ENCODE assay signal across 20 cellular contexts in genomic region chr3:154690413-154690812, GRCh38.
DNase-seq lines count a peak whose midpoint lies in the region; ATAC-seq, FAIRE-seq and TF ChIP-seq lines count a peak whose summit lies in the region.
"Had no signal": no experiment of that assay in that cellular context is flagged by ENCODE, and none has a peak within 500 bp of the region (broad histone marks: within the 10 kb centered on the region; RNA-seq: fewer than 3 reads in every experiment).

No MANE protein-coding gene starts in this region.

- H3K4me3 ChIP-seq in breast epithelium = no peak overlapping the region
- H3K4me3 ChIP-seq: thyroid gland had no signal

- no peaks in the 10 kb centered on the region for H3K9me3 ChIP-seq in breast epithelium
- H3K9me3 ChIP-seq: BE2C, thyroid gland had no signal

- no peaks in the 10 kb centered on the region for H3K36me3 ChIP-seq in breast epithelium
- H3K36me3 ChIP-seq: BE2C, thyroid gland had no signal

- no peak overlapping the region for H3K27ac ChIP-seq in breast epithelium
- H3K27ac ChIP-seq: thyroid gland had no signal

- no peaks in the 10 kb centered on the region for H3K4me1 Mint-ChIP-seq in stimulated activated memory B cell treated with anti-CD40 and anti-IgM and Interleukin-4, amounts not matched to agents 10 μg/mL and 1 μg/mL and 100 μg/mL, for 72 hours
- H3K4me1 Mint-ChIP-seq: naive thymus-derived CD8-positive, alpha-beta T cell had no signal

- no peak for TF ChIP-seq POLR2A in H54 (IDR thresholded peaks at IDR 0.05; ENCODE audit: low read depth, low read length)
- TF ChIP-seq POLR2A in breast epithelium (IDR thresholded peaks at IDR 0.05) = no peak

- TF ChIP-seq CTCF in breast epithelium (IDR thresholded peaks at IDR 0.05) = no peak

- H3K4me1 ChIP-seq in breast epithelium = no peaks in the 10 kb centered on the region
- H3K4me1 ChIP-seq: BE2C, thyroid gland had no signal

- no peak overlapping the region for H3K4me3 Mint-ChIP-seq in stimulated activated memory B cell treated with anti-CD40 and anti-IgM and Interleukin-4, amounts not matched to agents 10 μg/mL and 1 μg/mL and 100 μg/mL, for 72 hours
- H3K4me3 Mint-ChIP-seq: naive thymus-derived CD8-positive, alpha-beta T cell had no signal

- FAIRE-seq in H54 (lab: Jason Lieb, UNC) = peak; percentile 20
- FAIRE-seq: bronchial epithelial cell had no signal

- ATAC-seq in GM18868 (IDR thresholded peaks at IDR 0.05; ENCODE audit: unreplicated experiment) = peak; percentile 77
- peak; percentile 56 for ATAC-seq in HG03342 (IDR thresholded peaks at IDR 0.05; ENCODE audit: unreplicated experiment)
- ATAC-seq in stimulated activated memory B cell treated with anti-CD40 and anti-IgM and Interleukin-4, amounts not matched to agents 10 μg/mL and 1 μg/mL and 100 μg/mL, for 72 hours = peak; percentile 48
- ATAC-seq: activated naive CD4-positive, alpha-beta T cell treated with anti-CD3 and anti-CD28 coated beads, Interleukin-2, amount 50 U/mL, for 72 hours; naive thymus-derived CD8-positive, alpha-beta T cell had no signal

- no peak overlapping the region for H3K27ac Mint-ChIP-seq in stimulated activated memory B cell treated with anti-CD40 and anti-IgM and Interleukin-4, amounts not matched to agents 10 μg/mL and 1 μg/mL and 100 μg/mL, for 72 hours
- H3K27ac Mint-ChIP-seq: activated naive CD4-positive, alpha-beta T cell treated with anti-CD3 and anti-CD28 coated beads, Interleukin-2, amount 50 U/mL, for 72 hours; naive thymus-derived CD8-positive, alpha-beta T cell had no signal

- intact Hi-C loops in breast epithelium (cut with DNase I; ENCODE audit: low total_unique reads) = no loop called here

- peaks cover 4% of the 10 kb centered on the region for H3K9me3 Mint-ChIP-seq in stimulated activated memory B cell treated with anti-CD40 and anti-IgM and Interleukin-4, amounts not matched to agents 10 μg/mL and 1 μg/mL and 100 μg/mL, for 72 hours
- H3K9me3 Mint-ChIP-seq: activated naive CD4-positive, alpha-beta T cell treated with anti-CD3 and anti-CD28 coated beads, Interleukin-2, amount 50 U/mL, for 72 hours had no signal

- H3K36me3 Mint-ChIP-seq in stimulated activated memory B cell treated with anti-CD40 and anti-IgM and Interleukin-4, amounts not matched to agents 10 μg/mL and 1 μg/mL and 100 μg/mL, for 72 hours = no peaks in the 10 kb centered on the region
- H3K36me3 Mint-ChIP-seq: activated naive CD4-positive, alpha-beta T cell treated with anti-CD3 and anti-CD28 coated beads, Interleukin-2, amount 50 U/mL, for 72 hours; naive thymus-derived CD8-positive, alpha-beta T cell had no signal

- DNase-seq in H54 (ENCODE audit: insufficient read length, low spot score) (no peak), breast epithelium (ENCODE audit: low spot score in 2 of 2) (no peak), epidermal melanocyte (ENCODE audit: insufficient read length, low spot score) (no peak)
- DNase-seq in activated CD8-positive, alpha-beta memory T cell treated with anti-CD3 and anti-CD28 coated beads, Interleukin-2, amount 50 U/mL, for 4 hours = no peak
- DNase-seq: activated CD4-positive, CD25-positive, alpha-beta regulatory T cell treated with anti-CD3 and anti-CD28 coated beads, Interleukin-2, amount 50 U/mL, for 72 hours; BE2C; erythroblast; glutamatergic neuron; mammary epithelial cell; naive thymus-derived CD8-positive, alpha-beta T cell; NCI-H2029 treated with DMSO at 0.1 percent for 48 hours; NCI-H524; stimulated activated CD4-positive, alpha-beta T cell treated with anti-CD3 and anti-CD28 coated beads, Interleukin-4, amount 100 ng/mL, for 4 hours; T-helper 9 cell; thyroid gland had no signal

- H3K27me3 ChIP-seq in breast epithelium = no peaks in the 10 kb centered on the region
- H3K27me3 ChIP-seq: BE2C, thyroid gland had no signal

- no peaks in the 10 kb centered on the region for H3K27me3 Mint-ChIP-seq in stimulated activated memory B cell treated with anti-CD40 and anti-IgM and Interleukin-4, amounts not matched to agents 10 μg/mL and 1 μg/mL and 100 μg/mL, for 72 hours
- H3K27me3 Mint-ChIP-seq: naive thymus-derived CD8-positive, alpha-beta T cell had no signal
